Comparison of ENCODE assay signal across 8 cellular contexts in genomic region chr5:149442563-149443182, GRCh38.
DNase-seq lines count a peak whose midpoint lies in the region; ATAC-seq and TF ChIP-seq lines count a peak whose summit lies in the region.

No MANE protein-coding gene starts in this region.

- no peaks in the 10 kb centered on the region for H4K20me1 ChIP-seq in osteoblast (ENCODE audit: insufficient read depth, low read length)

- H3K4me3 ChIP-seq in SJSA1 (no peak overlapping the region), gastroesophageal sphincter (no peak overlapping the region), osteoblast (ENCODE audit: insufficient read depth, low read length) (no peak overlapping the region), thoracic aorta (no peak overlapping the region)

- TF ChIP-seq CTCF in AG09319 (IDR thresholded peaks at IDR 0.05; ENCODE audit: low read depth, low read length) (peak; percentile 96), gastroesophageal sphincter (IDR thresholded peaks at IDR 0.05) (peak; percentile 88 to 98 (median 95)), osteoblast (IDR thresholded peaks at IDR 0.05; ENCODE audit: extremely low read depth, low read depth, low read length) (peak; percentile 96), thoracic aorta (IDR thresholded peaks at IDR 0.05) (peak; percentile 96)

- TF ChIP-seq EP300 in gastroesophageal sphincter (IDR thresholded peaks at IDR 0.05): no peak

- peak overlapping the region; percentile 78 for H2AFZ ChIP-seq in osteoblast (ENCODE audit: low read length)

- H3K4me1 ChIP-seq in SJSA1 (replicated peaks): peaks cover 53% of the 10 kb centered on the region
- peaks cover 0 to 52% (median 7%) of the 10 kb centered on the region in 3 donors for H3K4me1 ChIP-seq in gastroesophageal sphincter
- peaks cover 23% of the 10 kb centered on the region for H3K4me1 ChIP-seq in osteoblast (ENCODE audit: insufficient read depth, low read length)
- H3K4me1 ChIP-seq in thoracic aorta (ENCODE audit: control insufficient read depth in 1 of 2, low read depth in 2 of 2): peaks cover 10 to 28% of the 10 kb centered on the region in 2 donors

- no peaks in the 10 kb centered on the region for H3K36me3 ChIP-seq in SJSA1
- no peaks in the 10 kb centered on the region for H3K36me3 ChIP-seq in gastroesophageal sphincter
- no peaks in the 10 kb centered on the region for H3K36me3 ChIP-seq in osteoblast (ENCODE audit: insufficient read depth, low read length)
- H3K36me3 ChIP-seq in thoracic aorta: no peaks in the 10 kb centered on the region

- no peaks in the 10 kb centered on the region for H3K79me2 ChIP-seq in osteoblast (ENCODE audit: insufficient read depth, low read length)

- no peak for TF ChIP-seq POLR2A in gastroesophageal sphincter (IDR thresholded peaks at IDR 0.05)

- H3K27ac ChIP-seq in SJSA1: peak overlapping the region; percentile 37
- peak overlapping the region; percentile 70 to 92 (median 87) for H3K27ac ChIP-seq in gastroesophageal sphincter
- H3K27ac ChIP-seq in osteoblast (ENCODE audit: low read depth, low read length): peak overlapping the region; percentile 39
- H3K27ac ChIP-seq in thoracic aorta: peak overlapping the region; percentile 4 to 45

- no peak overlapping the region for H3K4me2 ChIP-seq in osteoblast (ENCODE audit: insufficient read depth, low read length)

- ATAC-seq in GM18868 (IDR thresholded peaks at IDR 0.05; ENCODE audit: unreplicated experiment) (peak; percentile 82), gastroesophageal sphincter (peak; percentile 80), thoracic aorta (ENCODE audit: insufficient number of reproducible peaks, low FRiP score, low read depth) (peak; percentile 50)

- WGBS in gastroesophageal sphincter (ENCODE audit: low coverage in 1 of 2), 2 donors: 67% methylated on average over 4 to 7 of the region's 17 CpGs

- no peaks in the 10 kb centered on the region for H3K27me3 ChIP-seq in SJSA1 (replicated peaks)
- no peaks in the 10 kb centered on the region for H3K27me3 ChIP-seq in gastroesophageal sphincter
- H3K27me3 ChIP-seq in osteoblast (ENCODE audit: insufficient read depth, low read length): no peaks in the 10 kb centered on the region
- no peaks in the 10 kb centered on the region for H3K27me3 ChIP-seq in thoracic aorta (replicated peaks; ENCODE audit: insufficient read depth)

- DNase-seq in AG09319 (ENCODE audit: extremely low read depth, low read depth) (no peak), HK-2 (ENCODE audit: unreplicated experiment) (peak; percentile 85), SJSA1 (ENCODE audit: low read depth in 1 of 2, low spot score in 2 of 2) (peak; percentile 82 to 88), osteoblast (ENCODE audit: insufficient read length, low spot score, missing footprints) (peak; percentile 92), thoracic aorta (ENCODE audit: low spot score) (no peak)
- DNase-seq in activated gamma-delta T cell treated with anti-CD3 and anti-CD28 coated beads, Interleukin-2, amount 50 U/mL, for 16 hours (ENCODE audit: low read depth): peak; percentile 48

- H3K9me3 ChIP-seq in SJSA1 (replicated peaks) (no peaks in the 10 kb centered on the region), gastroesophageal sphincter (no peaks in the 10 kb centered on the region), osteoblast (ENCODE audit: low read depth, low read length) (no peaks in the 10 kb centered on the region), thoracic aorta (no peaks in the 10 kb centered on the region)

Comparison
In these comparisons a context has a peak if more than half of its experiments do, and no peak if none do; other contexts are left out.
1. DNase-seq: peak in HK-2 (single experiment), SJSA1 (2 of 2), activated gamma-delta T cell treated with anti-CD3 and anti-CD28 coated beads, Interleukin-2, amount 50 U/mL, for 16 hours (single experiment) and osteoblast (single experiment); none in AG09319 (single experiment) and thoracic aorta (single experiment).
2. H3K27ac ChIP-seq: peak in every context shown above with its lines; median percentile 87 in gastroesophageal sphincter; 39 in osteoblast; 37 in SJSA1; 24 in thoracic aorta.
3. Peak in every context shown above with its lines, with median percentiles within 50 percentile points of each other: CTCF ChIP-seq and ATAC-seq.